22 cellular contexts compared by ENCODE assay signal in genomic region chr7:47803029-47803428, GRCh38.
"Had no signal": no experiment of that assay in that cellular context is flagged by ENCODE, and none has a peak within 500 bp of the region (broad histone marks: within the 10 kb centered on the region; RNA-seq: fewer than 3 reads in every experiment).

No MANE protein-coding gene starts in this region.

- ATAC-seq: activated CD8-positive, alpha-beta memory T cell treated with anti-CD3 and anti-CD28 coated beads, Interleukin-2, amount 10 ng/mL, durations not matched to agents 7 days and 5 days; activated CD8-positive, alpha-beta T cell treated with anti-CD3 and anti-CD28 coated beads for 36 hours; left lung; stimulated activated effector memory CD8-positive, alpha-beta T cell treated with anti-CD3 and anti-CD28 coated beads, Interleukin-12 subunit alpha, Interleukin-12 subunit beta, amount 100 ng/mL, for 72 hours had no signal

- H3K27me3 ChIP-seq: brain microvascular endothelial cell, left lung, neural progenitor cell, stomach, suprapubic skin, tibial nerve had no signal

- H2AFZ ChIP-seq: neural progenitor cell had no signal

- H3K9me3 ChIP-seq: left lung, stomach, suprapubic skin, tibial nerve had no signal

- DNase-seq: activated CD4-positive, alpha-beta T cell treated with anti-CD3 and anti-CD28 coated beads, Interleukin-2, amount 10 ng/mL, durations not matched to agents 7 days and 5 days; activated CD4-positive, CD25-positive, alpha-beta regulatory T cell treated with anti-CD3 and anti-CD28 coated beads, Interleukin-2, amount 50 U/mL, for 72 hours; activated CD8-positive, alpha-beta memory T cell treated with anti-CD3 and anti-CD28 coated beads, Interleukin-2, amount 10 ng/mL, durations not matched to agents 7 days and 5 days; activated CD8-positive, alpha-beta T cell treated with anti-CD3 and anti-CD28 coated beads for 36 hours; activated gamma-delta T cell treated with Interleukin-2 at 50 U/mL for 16 hours; activated T-cell treated with anti-CD3 and anti-CD28 coated beads for 4 hours; aorta; brain microvascular endothelial cell; caudate nucleus; effector CD8-positive, alpha-beta T cell; foreskin melanocyte; kidney glomerular epithelial cell; left lung; naive B cell; stimulated activated CD4-positive, alpha-beta T cell treated with anti-CD3 and anti-CD28 coated beads, Interleukin-12 subunit alpha, Interleukin-12 subunit beta, amount 100 ng/mL, for 4 hours; stomach; WERI-Rb-1 had no signal

- H3K4me3 ChIP-seq: left lung, lung, neural progenitor cell, stomach, suprapubic skin, tibial nerve had no signal

- H3K9ac ChIP-seq: neural progenitor cell had no signal

- H3K4me1 ChIP-seq: neural progenitor cell had no signal

- H3K4me2 ChIP-seq: neural progenitor cell had no signal

- H3K36me3 ChIP-seq: brain microvascular endothelial cell, left lung, neural progenitor cell, stomach, suprapubic skin, tibial nerve, WERI-Rb-1 had no signal

- H3K27ac ChIP-seq: brain microvascular endothelial cell, left lung, neural progenitor cell, stomach, suprapubic skin, tibial nerve, WERI-Rb-1 had no signal
